Comparison of ENCODE assay signal across 28 cellular contexts in the genomic region with DNA sequence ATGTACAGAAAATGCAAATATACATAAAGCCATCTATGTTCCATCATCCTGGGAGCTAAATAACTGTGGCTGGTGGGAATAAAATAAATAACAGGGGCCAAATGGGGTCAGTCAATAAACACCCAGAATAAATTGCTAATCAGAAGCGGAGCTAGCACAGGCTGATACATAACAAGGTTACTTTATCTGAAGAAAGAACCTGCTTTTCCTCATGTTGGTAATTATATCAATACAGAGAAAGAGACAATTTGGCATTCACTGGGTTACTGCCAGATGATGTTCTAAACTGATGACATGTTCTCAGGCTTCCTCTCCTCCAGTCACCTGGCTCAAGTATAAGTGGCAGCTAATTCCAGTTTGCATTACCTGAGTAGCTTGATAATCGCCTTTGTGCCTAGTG.
"Had no signal": no experiment of that assay in that cellular context is flagged by ENCODE, and none has a peak within 500 bp of the region (broad histone marks: within the 10 kb centered on the region; RNA-seq: fewer than 3 reads in every experiment).

No MANE protein-coding gene starts in this region.

- H3K27ac ChIP-seq: hepatocyte, left ventricle myocardium inferior, pancreas, prostate gland, skin epidermis, stomach, testis, thyroid gland, transverse colon, upper lobe of right lung had no signal

- H3K36me3 ChIP-seq: left ventricle myocardium inferior, pancreas, prostate gland, stomach, thyroid gland, transverse colon, upper lobe of right lung had no signal

- H3K4me3 Mint-ChIP-seq: naive thymus-derived CD4-positive, alpha-beta T cell; natural killer cell treated with Interleukin-12 subunit alpha and Interleukin-12 subunit beta and Interleukin-15 and Interleukin-18, amount 100 ng/mL, for 72 hours; neural crest cell; stimulated activated naive B cell treated with anti-CD40 and anti-IgM and Interleukin-4, amounts not matched to agents 10 μg/mL and 1 μg/mL and 100 μg/mL, for 72 hours had no signal

- H3K27me3 ChIP-seq: hepatocyte, pancreas, stomach, testis, thyroid gland, transverse colon, upper lobe of right lung had no signal

- H3K79me2 ChIP-seq: hepatocyte had no signal

- H2AFZ ChIP-seq: hepatocyte had no signal

- H3K9me3 ChIP-seq: pancreas, prostate gland, testis, thyroid gland, upper lobe of right lung had no signal

- H3K4me3 ChIP-seq: hepatocyte, left ventricle myocardium inferior, lung, mucosa of descending colon, pancreas, prostate gland, skin epidermis, stomach, testis, thyroid gland, transverse colon, upper lobe of right lung had no signal

- H3K27ac Mint-ChIP-seq: naive thymus-derived CD4-positive, alpha-beta T cell; natural killer cell treated with Interleukin-12 subunit alpha and Interleukin-12 subunit beta and Interleukin-15 and Interleukin-18, amount 100 ng/mL, for 72 hours; stimulated activated naive B cell treated with anti-CD40 and anti-IgM and Interleukin-4, amounts not matched to agents 10 μg/mL and 1 μg/mL and 100 μg/mL, for 72 hours had no signal

- H3K4me1 Mint-ChIP-seq: stimulated activated naive B cell treated with anti-CD40 and anti-IgM and Interleukin-4, amounts not matched to agents 10 μg/mL and 1 μg/mL and 100 μg/mL, for 72 hours had no signal

- H3K9me3 Mint-ChIP-seq: natural killer cell treated with Interleukin-12 subunit alpha and Interleukin-12 subunit beta and Interleukin-15 and Interleukin-18, amount 100 ng/mL, for 72 hours had no signal

- H3K4me2 ChIP-seq: hepatocyte had no signal

- DNase-seq: islet precursor cell; left ventricle myocardium inferior; mesendoderm; midbrain; mucosa of descending colon; naive thymus-derived CD4-positive, alpha-beta T cell; nucleus accumbens; pancreas; posterior cingulate gyrus; retina; right cardiac atrium; stimulated activated CD4-positive, alpha-beta T cell treated with anti-CD3 and anti-CD28 coated beads, Interleukin-12 subunit alpha, Interleukin-12 subunit beta, amount 100 ng/mL, for 4 hours; stimulated activated CD4-positive, alpha-beta T cell treated with anti-CD3 and anti-CD28 coated beads, Interleukin-15, amount 100 ng/mL, for 24 hours; stimulated activated CD4-positive, alpha-beta T cell treated with anti-CD3 and anti-CD28 coated beads, Interleukin-2, amount 100 ng/mL, for 24 hours; stimulated activated CD4-positive, alpha-beta T cell treated with anti-CD3 and anti-CD28 coated beads, Interleukin-4, amount 100 ng/mL, for 1 hour; stimulated activated naive B cell treated with anti-CD40 and anti-IgM and Interleukin-4, amounts not matched to agents 10 μg/mL and 1 μg/mL and 100 μg/mL, for 72 hours; stimulated activated naive CD8-positive, alpha-beta T cell treated with anti-CD3 and anti-CD28 coated beads, Interleukin-15, Interleukin-2, amounts not matched to agents 100 U/mL and 50 U/mL, for 24 hours; stomach; testis; thyroid gland; transverse colon; upper lobe of right lung had no signal

- H3K4me1 ChIP-seq: left ventricle myocardium inferior, pancreas, prostate gland, stomach, testis, thyroid gland, transverse colon, upper lobe of right lung had no signal
